ENCODE assay signal across 9 cellular contexts in genomic region chr4:81504685-81505598, GRCh38. TPM values are rescaled to one million over a fixed set of nuclear protein-coding genes. Genes with fewer than 3 reads are reported as not detected.
A peak's percentile ranks its signal among the peaks of the same experiment; 100 is the strongest.
DNase-seq lines count a peak whose midpoint lies in the region; ATAC-seq and TF ChIP-seq lines count a peak whose summit lies in the region.
"Had no signal": no experiment of that assay in that cellular context is flagged by ENCODE, and none has a peak within 500 bp of the region (broad histone marks: within the 10 kb centered on the region; RNA-seq: fewer than 3 reads in every experiment).

No MANE protein-coding gene starts in this region.

- H3K27me3 Mint-ChIP-seq in activated CD8-positive, alpha-beta T cell treated with anti-CD3 and anti-CD28 coated beads for 36 hours = no peaks in the 10 kb centered on the region

- peak overlapping the region; percentile 65 for H3K27ac Mint-ChIP-seq in activated CD8-positive, alpha-beta T cell treated with anti-CD3 and anti-CD28 coated beads for 36 hours

- POLR2A ChIA-PET in activated CD8-positive, alpha-beta T cell treated with anti-CD3 and anti-CD28 coated beads for 36 hours (lab: Charles Lee) = interaction anchor here (1.7 kb wide), 1 partner anchor 35 kb away, joined by 6 read pairs; no protein-coding TSS in a partner anchor

- no peaks in the 10 kb centered on the region for H3K79me2 ChIP-seq in fibroblast of lung (ENCODE audit: control insufficient read depth, insufficient read depth, low read length)

- CTCF ChIA-PET in activated CD8-positive, alpha-beta T cell treated with anti-CD3 and anti-CD28 coated beads for 36 hours (lab: Charles Lee) = interaction anchor here (0.8 to 4.3 kb wide), 5 partner anchors 12 to 37 kb away, joined by 4 to 12 read pairs (median 4); partner anchors contain the start of gene RASGEF1B

- H3K9ac ChIP-seq in fibroblast of lung (ENCODE audit: insufficient read depth, low read length) = no peak overlapping the region

- H4K20me1 ChIP-seq in fibroblast of lung (ENCODE audit: control insufficient read depth, extremely low read depth, insufficient read depth, low read length) = no peaks in the 10 kb centered on the region

- no peaks in the 10 kb centered on the region for H3K4me1 ChIP-seq in fibroblast of lung (ENCODE audit: control insufficient read depth, extremely low read depth, insufficient read depth, low read length)

- no peak overlapping the region for H2AFZ ChIP-seq in fibroblast of lung (ENCODE audit: low read length)

- TF ChIP-seq CTCF in activated CD8-positive, alpha-beta T cell treated with anti-CD3 and anti-CD28 coated beads for 36 hours (IDR thresholded peaks at IDR 0.05) = no peak
- TF ChIP-seq CTCF in fibroblast of lung (conservative IDR thresholded peaks at IDR 0.05 in 1 of 2, IDR thresholded peaks at IDR 0.05 in 1 of 2; ENCODE audit: low read depth in 1 of 2, low read length in 2 of 2) = no peak

- no peaks in the 10 kb centered on the region for H3K36me3 ChIP-seq in fibroblast of lung (ENCODE audit: control insufficient read depth, insufficient read depth, low read length)

- peak overlapping the region; percentile 45 for H3K4me3 Mint-ChIP-seq in activated CD8-positive, alpha-beta T cell treated with anti-CD3 and anti-CD28 coated beads for 36 hours

- intact Hi-C loops in activated CD8-positive, alpha-beta T cell treated with anti-CD3 and anti-CD28 coated beads for 36 hours (cut with micrococcal nuclease) = loop anchor here (5.0 kb wide), 3 partner anchors 33 to 142 kb away; partner anchors contain the start of gene RASGEF1B

- no peaks in the 10 kb centered on the region for H3K36me3 Mint-ChIP-seq in activated CD8-positive, alpha-beta T cell treated with anti-CD3 and anti-CD28 coated beads for 36 hours (ENCODE audit: low read depth)

- peaks cover 51% of the 10 kb centered on the region for H3K4me1 Mint-ChIP-seq in activated CD8-positive, alpha-beta T cell treated with anti-CD3 and anti-CD28 coated beads for 36 hours (ENCODE audit: low read depth)

- no peaks in the 10 kb centered on the region for H3K9me3 ChIP-seq in fibroblast of lung (ENCODE audit: control insufficient read depth, insufficient read depth, low read depth, low read length)

- H3K9me3 Mint-ChIP-seq in activated CD8-positive, alpha-beta T cell treated with anti-CD3 and anti-CD28 coated beads for 36 hours = no peaks in the 10 kb centered on the region

- no peaks in the 10 kb centered on the region for H3K27me3 ChIP-seq in fibroblast of lung (ENCODE audit: control insufficient read depth, insufficient read depth, low read length)

- H3K4me3 ChIP-seq in fibroblast of lung (replicated peaks in 1 of 4; ENCODE audit: control extremely low read depth in 1 of 4, insufficient read depth in 1 of 4, low read depth in 3 of 4, low read length in 4 of 4) = no peak overlapping the region

- DNase-seq in activated CD8-positive, alpha-beta T cell treated with anti-CD3 and anti-CD28 coated beads for 36 hours = peak; percentile 83
- DNase-seq in fibroblast of lung (ENCODE audit: low read depth in 2 of 2) (peak in 1 of 2 donors; percentile 13), NCI-H2196 (lab: John Stamatoyannopoulos, UW; ENCODE audit: unreplicated experiment) (no peak), NCI-H146 (lab: John Stamatoyannopoulos, UW) (no peak), NCI-H187 treated with DMSO at 0.1 percent for 48 hours (lab: John Stamatoyannopoulos, UW) (no peak)
- peak; percentile 35 to 46 (median 42) for DNase-seq in stimulated activated CD4-positive, alpha-beta T cell treated with anti-CD3 and anti-CD28 coated beads, Interleukin-12 subunit alpha, Interleukin-12 subunit beta, amount 100 ng/mL, for 48 hours (ENCODE audit: low read depth in 2 of 3, low spot score in 1 of 3)

- ATAC-seq in GM18909 (IDR thresholded peaks at IDR 0.05; ENCODE audit: poor library complexity, unreplicated experiment) (peak; percentile 66), HG03469 (IDR thresholded peaks at IDR 0.05; ENCODE audit: unreplicated experiment) (peak; percentile 41)
- ATAC-seq in activated CD8-positive, alpha-beta T cell treated with anti-CD3 and anti-CD28 coated beads for 36 hours = peak; percentile 72

- H3K27ac ChIP-seq in fibroblast of lung (ENCODE audit: insufficient read depth, low read length) = no peak overlapping the region

- peak overlapping the region; percentile 1 for H3K4me2 ChIP-seq in fibroblast of lung (ENCODE audit: extremely low read depth, insufficient read depth, low read length)

RNA-seq across cellular contexts. Expression of gene RASGEF1B, which starts 33.2 kb away (rescaled TPM):
- total RNA-seq in activated CD8-positive, alpha-beta T cell treated with anti-CD3 and anti-CD28 coated beads for 36 hours = 1 to 10 TPM; 6.1 to 6.2 TPM
- total RNA-seq in fibroblast of lung = 0.33 and 0.51 TPM in 2 replicates
- 0.02 and 0.09 TPM in 2 replicates for polyA plus RNA-seq in fibroblast of lung
- 0.07 TPM in 1 of 2 replicates, not detected in the other for polyA plus RNA-seq in fibroblast of lung (2012)
- polyA minus RNA-seq in fibroblast of lung (ENCODE audit: low replicate concordance) = not detected in 2 replicates
- total RNA-seq: fibroblast of villous mesenchyme had no signal

Comparison
In these comparisons a context has a peak if more than half of its experiments do, and no peak if none do; other contexts are left out.
1. DNase-seq: peak in activated CD8-positive, alpha-beta T cell treated with anti-CD3 and anti-CD28 coated beads for 36 hours (single experiment) and stimulated activated CD4-positive, alpha-beta T cell treated with anti-CD3 and anti-CD28 coated beads, Interleukin-12 subunit alpha, Interleukin-12 subunit beta, amount 100 ng/mL, for 48 hours (3 of 3); none in NCI-H2196 (single experiment), NCI-H146 (single experiment) and NCI-H187 treated with DMSO at 0.1 percent for 48 hours (single experiment).
2. Peak in every context shown above with its lines, with median percentiles within 50 percentile points of each other: ATAC-seq.